In genomic region chr6:82030761-82031160, GRCh38 we compare ENCODE assay signal across 18 cellular contexts.
DNase-seq lines count a peak whose midpoint lies in the region; TF ChIP-seq lines count a peak whose summit lies in the region.
"Had no signal": no experiment of that assay in that cellular context is flagged by ENCODE, and none has a peak within 500 bp of the region (broad histone marks: within the 10 kb centered on the region; RNA-seq: fewer than 3 reads in every experiment).

No MANE protein-coding gene starts in this region.

- H3K27ac ChIP-seq in HEK293 (ENCODE audit: extremely low read depth, low read depth, low read length), result no peak overlapping the region
- H3K27ac ChIP-seq in ascending aorta, result peak overlapping the region; percentile 26 to 56
- no peak overlapping the region for H3K27ac ChIP-seq in osteoblast (ENCODE audit: low read depth, low read length)
- H3K27ac ChIP-seq: gastrocnemius medialis, SJCRH30 had no signal

- POLR2A ChIA-PET in HEK293 (lab: Yijun Ruan, JAX), result no interaction called here

- H3K4me1 ChIP-seq in HEK293 (ENCODE audit: control insufficient read depth, insufficient read depth, low read length), result no peaks in the 10 kb centered on the region
- peaks cover 0 to 15% of the 10 kb centered on the region in 2 donors for H3K4me1 ChIP-seq in ascending aorta
- H3K4me1 ChIP-seq in osteoblast (ENCODE audit: insufficient read depth, low read length), result peaks cover 8% of the 10 kb centered on the region
- H3K4me1 ChIP-seq: gastrocnemius medialis, SJCRH30 had no signal

- H3K9me3 ChIP-seq in HEK293 (ENCODE audit: control insufficient read depth, insufficient read depth, low read depth, low read length), result no peaks in the 10 kb centered on the region
- no peaks in the 10 kb centered on the region for H3K9me3 ChIP-seq in ascending aorta
- no peaks in the 10 kb centered on the region for H3K9me3 ChIP-seq in osteoblast (ENCODE audit: low read depth, low read length)
- H3K9me3 ChIP-seq: gastrocnemius medialis, SJCRH30 had no signal

- CTCF ChIA-PET in HEK293 (lab: Yijun Ruan, JAX), result interaction anchor here (0.7 to 3.1 kb wide), 2 partner anchors 10 to 371 kb away, joined by 7 to 12 read pairs; no protein-coding TSS in a partner anchor

- peak overlapping the region; percentile 23 for H2AFZ ChIP-seq in osteoblast (ENCODE audit: low read length)

- H3K27me3 ChIP-seq in ascending aorta (no peaks in the 10 kb centered on the region), osteoblast (ENCODE audit: insufficient read depth, low read length) (no peaks in the 10 kb centered on the region)
- H3K27me3 ChIP-seq: gastrocnemius medialis, SJCRH30 had no signal

- intact Hi-C loops in ascending aorta (cut with DNase I), result no loop called here

- H3K4me3 ChIP-seq in HEK293 (ENCODE audit: low read depth, low read length), result no peak overlapping the region
- no peak overlapping the region for H3K4me3 ChIP-seq in ascending aorta
- no peak overlapping the region for H3K4me3 ChIP-seq in epithelial cell of esophagus (ENCODE audit: low read length)
- H3K4me3 ChIP-seq in osteoblast (ENCODE audit: insufficient read depth, low read length), result no peak overlapping the region
- H3K4me3 ChIP-seq: gastrocnemius medialis, SJCRH30 had no signal

- H3K36me3 ChIP-seq in HEK293 (ENCODE audit: control insufficient read depth in 2 of 2, insufficient read depth in 1 of 2, low read length in 2 of 2), result no peaks in the 10 kb centered on the region
- no peaks in the 10 kb centered on the region for H3K36me3 ChIP-seq in ascending aorta
- no peaks in the 10 kb centered on the region for H3K36me3 ChIP-seq in osteoblast (ENCODE audit: insufficient read depth, low read length)
- H3K36me3 ChIP-seq: gastrocnemius medialis, SJCRH30 had no signal

- H4K20me1 ChIP-seq in osteoblast (ENCODE audit: insufficient read depth, low read length), result no peaks in the 10 kb centered on the region

- no peak for TF ChIP-seq CTCF in HEK293 (tag by site-specific recombination; IDR thresholded peaks at IDR 0.05)
- TF ChIP-seq CTCF in ascending aorta (IDR thresholded peaks at IDR 0.05), result no peak
- no peak for TF ChIP-seq CTCF in epithelial cell of esophagus (IDR thresholded peaks at IDR 0.05; ENCODE audit: insufficient read depth, low read depth, low read length, missing control alignments)
- no peak for TF ChIP-seq CTCF in osteoblast (IDR thresholded peaks at IDR 0.05; ENCODE audit: extremely low read depth, low read depth, low read length)

- no peaks in the 10 kb centered on the region for H3K79me2 ChIP-seq in osteoblast (ENCODE audit: insufficient read depth, low read length)

- H3K4me2 ChIP-seq in osteoblast (ENCODE audit: insufficient read depth, low read length), result no peak overlapping the region

- no peak for DNase-seq in ascending aorta (ENCODE audit: low spot score in 2 of 2)
- DNase-seq in epithelial cell of esophagus (ENCODE audit: low read depth), result peak; percentile 53
- no peak for DNase-seq in osteoblast (ENCODE audit: insufficient read length, low spot score, missing footprints)
- DNase-seq in activated CD4-positive, alpha-beta T cell treated with anti-CD3 and anti-CD28 coated beads for 1 hour, result no peak
- no peak for DNase-seq in HuH-7.5 (ENCODE audit: low spot score)
- no peak for DNase-seq in activated T-cell treated with anti-CD3 and anti-CD28 coated beads, Interleukin-2, amount 50 U/mL, for 1 hour
- no peak for DNase-seq in activated naive CD4-positive, alpha-beta T cell (lab: John Stamatoyannopoulos, UW)
- DNase-seq: activated naive CD8-positive, alpha-beta T cell treated with anti-CD3 and anti-CD28 coated beads, Interleukin-2, amount 50 U/mL, for 24 hours; COR-L47; gastrocnemius medialis; HCEC 1CT; KBM-7; NCI-H2171; occipital lobe; PC-3; stimulated activated CD4-positive, alpha-beta T cell treated with anti-CD3 and anti-CD28 coated beads, Interleukin-1b, Interleukin-23, amount 100 ng/mL, for 48 hours had no signal

TF ChIP-seq in HEK293, 187 proteins besides CTCF, POLR2A, EP300 and RAD21:
- TF ChIP-seq PRDM1 (tag by site-specific recombination; IDR thresholded peaks at IDR 0.05), result 0 out of 2 replicates have a peak, but pooled peaks have one; percentile 23
- TF ChIP-seq, protein P1, sequence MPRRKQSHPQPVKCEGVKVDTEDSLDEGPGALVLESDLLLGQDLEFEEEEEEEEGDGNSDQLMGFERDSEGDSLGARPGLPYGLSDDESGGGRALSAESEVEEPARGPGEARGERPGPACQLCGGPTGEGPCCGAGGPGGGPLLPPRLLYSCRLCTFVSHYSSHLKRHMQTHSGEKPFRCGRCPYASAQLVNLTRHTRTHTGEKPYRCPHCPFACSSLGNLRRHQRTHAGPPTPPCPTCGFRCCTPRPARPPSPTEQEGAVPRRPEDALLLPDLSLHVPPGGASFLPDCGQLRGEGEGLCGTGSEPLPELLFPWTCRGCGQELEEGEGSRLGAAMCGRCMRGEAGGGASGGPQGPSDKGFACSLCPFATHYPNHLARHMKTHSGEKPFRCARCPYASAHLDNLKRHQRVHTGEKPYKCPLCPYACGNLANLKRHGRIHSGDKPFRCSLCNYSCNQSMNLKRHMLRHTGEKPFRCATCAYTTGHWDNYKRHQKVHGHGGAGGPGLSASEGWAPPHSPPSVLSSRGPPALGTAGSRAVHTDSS (tag by site-specific recombination; IDR thresholded peaks at IDR 0.05), result no peak

Comparison
In these comparisons a context has a peak if more than half of its experiments do, and no peak if none do; other contexts are left out.
1. H3K27ac ChIP-seq: peak in ascending aorta (2 of 2); none in HEK293 (single experiment) and osteoblast (single experiment).